Comparison of ENCODE assay signal across 8 cellular contexts in the genomic region with DNA sequence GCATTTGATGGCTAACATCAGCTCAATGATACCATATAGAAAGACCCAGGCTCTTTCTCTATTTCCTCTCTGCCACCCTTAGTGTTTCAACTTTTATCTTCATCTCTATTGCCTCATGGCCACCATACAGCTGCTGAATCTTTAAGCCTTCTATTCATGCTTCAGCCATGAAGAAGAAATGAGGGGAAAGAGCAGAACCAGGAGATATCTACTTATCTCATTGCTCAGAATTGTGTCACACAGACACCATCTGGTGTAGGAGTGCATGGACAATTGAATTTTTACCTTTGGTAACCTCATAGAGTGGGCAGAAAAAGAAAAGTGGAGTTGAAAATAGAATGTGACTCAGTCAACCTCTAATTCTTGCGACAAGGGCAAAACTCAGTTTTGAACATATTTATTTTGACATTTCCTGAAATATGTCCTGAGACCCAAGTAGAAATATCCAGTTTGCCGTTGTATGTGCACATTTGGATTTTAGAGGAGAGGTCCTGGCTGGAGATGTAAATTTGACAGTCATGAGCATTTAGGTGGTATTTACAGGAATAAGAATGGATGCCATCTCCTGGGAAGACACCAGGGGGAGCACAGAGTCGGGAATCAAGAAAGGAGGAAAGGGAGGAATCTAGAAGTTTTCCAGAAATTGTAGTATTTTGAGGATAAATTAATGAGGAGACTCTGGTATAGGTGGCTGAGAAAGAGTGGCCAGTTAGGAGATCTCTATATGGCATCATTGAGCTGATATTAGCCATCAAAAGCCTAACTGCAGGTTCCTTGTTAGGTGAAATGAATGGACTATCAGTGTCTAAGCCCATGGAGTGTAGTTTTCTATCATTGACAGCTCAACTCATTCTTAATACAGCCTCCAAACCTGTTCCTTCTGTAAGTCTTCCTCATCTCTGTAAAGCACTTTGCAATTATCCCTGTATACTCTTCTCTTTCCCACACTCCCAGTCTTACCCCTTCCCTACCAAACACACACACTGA. TPM values are rescaled to one million over a fixed set of nuclear protein-coding genes. Genes with fewer than 3 reads are reported as not detected.
DNase-seq lines count a peak whose midpoint lies in the region; ATAC-seq and TF ChIP-seq lines count a peak whose summit lies in the region.

No MANE protein-coding gene starts in this region.

- no peak overlapping the region for H2AK5ac ChIP-seq in mesenchymal stem cell (ENCODE audit: low read length, severe bottlenecking)

- H3F3A ChIP-seq in Loucy (ENCODE audit: low read depth) = no peaks in the 10 kb centered on the region

- no peak overlapping the region for H3K4ac ChIP-seq in mesenchymal stem cell (ENCODE audit: low read depth in 1 of 2, low read length in 2 of 2)

- no peak overlapping the region for H2BK5ac ChIP-seq in mesenchymal stem cell (ENCODE audit: low read depth, low read length, poor library complexity, severe bottlenecking)

- H3K4me3 Mint-ChIP-seq in activated T-cell treated with anti-CD3 and anti-CD28 coated beads, Interleukin-2, amount 50 U/mL, for 72 hours = no peak overlapping the region

- no peaks in the 10 kb centered on the region for H3K9me3 Mint-ChIP-seq in activated T-cell treated with anti-CD3 and anti-CD28 coated beads, Interleukin-2, amount 50 U/mL, for 72 hours

- H3K27ac Mint-ChIP-seq in activated T-cell treated with anti-CD3 and anti-CD28 coated beads, Interleukin-2, amount 50 U/mL, for 72 hours = no peak overlapping the region

- H4K8ac ChIP-seq in mesenchymal stem cell (ENCODE audit: low read length) = no peak overlapping the region

- H3K9me3 ChIP-seq in Loucy (ENCODE audit: insufficient read depth, low read depth, low read length) = no peaks in the 10 kb centered on the region
- H3K9me3 ChIP-seq in mesenchymal stem cell (ENCODE audit: control insufficient read depth, low read length) = no peaks in the 10 kb centered on the region

- no peaks in the 10 kb centered on the region for H3K79me2 ChIP-seq in Loucy (ENCODE audit: insufficient read depth, low read length)

- H4K91ac ChIP-seq in mesenchymal stem cell (ENCODE audit: low read length) = no peak overlapping the region

- ATAC-seq in GM18907 (IDR thresholded peaks at IDR 0.05; ENCODE audit: unreplicated experiment) (no peak), HG02623 (IDR thresholded peaks at IDR 0.05; ENCODE audit: unreplicated experiment) (no peak)
- ATAC-seq in activated T-cell treated with anti-CD3 and anti-CD28 coated beads, Interleukin-2, amount 50 U/mL, for 72 hours (replicated peaks in 1 of 2) = no peak

- no peak overlapping the region for H2BK15ac ChIP-seq in mesenchymal stem cell (ENCODE audit: low read depth, poor library complexity, severe bottlenecking)

- H3K23ac ChIP-seq in mesenchymal stem cell (ENCODE audit: low read length in 2 of 2) = no peak overlapping the region

- no peaks in the 10 kb centered on the region for H4K20me1 ChIP-seq in Loucy (ENCODE audit: insufficient read depth, low read length, poor library complexity, severe bottlenecking)

- DNase-seq in DMS 273 treated with DMSO at 0.1 percent for 48 hours (lab: John Stamatoyannopoulos, UW) (peak; percentile 3), choroid plexus epithelial cell (ENCODE audit: low read depth) (peak; percentile 64), mesenchymal stem cell (peak; percentile 47), HuH-7.5 (ENCODE audit: low spot score) (no peak)
- DNase-seq in activated T-cell treated with anti-CD3 and anti-CD28 coated beads, Interleukin-2, amount 50 U/mL, for 72 hours = no peak

- peaks cover 7% of the 10 kb centered on the region for H3K4me1 Mint-ChIP-seq in activated T-cell treated with anti-CD3 and anti-CD28 coated beads, Interleukin-2, amount 50 U/mL, for 72 hours (ENCODE audit: low read depth)

- H2AFZ ChIP-seq in Loucy (ENCODE audit: low read length) = no peak overlapping the region
- H2AFZ ChIP-seq in mesenchymal stem cell (ENCODE audit: low read depth, low read length) = no peak overlapping the region

- no peak overlapping the region for H2BK120ac ChIP-seq in mesenchymal stem cell (ENCODE audit: low read depth, low read length)

- 3% methylated on average over 2 of the region's 3 CpGs for WGBS in mesenchymal stem cell

- H3K27me3 ChIP-seq in Loucy (ENCODE audit: insufficient read depth, low read length, poor library complexity, severe bottlenecking) (no peaks in the 10 kb centered on the region), mesenchymal stem cell (ENCODE audit: control insufficient read depth in 1 of 2, insufficient read depth in 1 of 2, low read length in 2 of 2) (peaks cover 0 to 14% of the 10 kb centered on the region in 2 experiments)

- no peak overlapping the region for H3K9ac ChIP-seq in Loucy (ENCODE audit: low read depth, low read length, poor library complexity, severe bottlenecking)
- H3K9ac ChIP-seq in mesenchymal stem cell (ENCODE audit: low read length) = no peak overlapping the region

- H3K4me2 ChIP-seq in Loucy (ENCODE audit: low read depth, low read length, poor library complexity, severe bottlenecking) = no peak overlapping the region
- H3K4me2 ChIP-seq in mesenchymal stem cell (ENCODE audit: low read length, poor library complexity, severe bottlenecking) = no peak overlapping the region

- no peaks in the 10 kb centered on the region for H3K79me1 ChIP-seq in mesenchymal stem cell (replicated peaks; ENCODE audit: low read length, poor library complexity, severe bottlenecking)

- H3K27ac ChIP-seq in mesenchymal stem cell (ENCODE audit: low read length, poor library complexity, severe bottlenecking) = no peak overlapping the region

- H3K18ac ChIP-seq in mesenchymal stem cell (ENCODE audit: low read depth in 1 of 2, low read length in 2 of 2) = no peak overlapping the region

- H3K4me3 ChIP-seq in Loucy (ENCODE audit: low read length, poor library complexity, severe bottlenecking) = no peak overlapping the region
- no peak overlapping the region for H3K4me3 ChIP-seq in choroid plexus epithelial cell (ENCODE audit: low read depth, low read length)
- H3K4me3 ChIP-seq in mesenchymal stem cell (ENCODE audit: insufficient read depth in 1 of 2, low read depth in 1 of 2, low read length in 2 of 2) = no peak overlapping the region

- H3K27me3 Mint-ChIP-seq in activated T-cell treated with anti-CD3 and anti-CD28 coated beads, Interleukin-2, amount 50 U/mL, for 72 hours (ENCODE audit: low read depth) = no peaks in the 10 kb centered on the region

- H2BK12ac ChIP-seq in mesenchymal stem cell (ENCODE audit: low read length in 2 of 2) = no peak overlapping the region

- H3K36me3 ChIP-seq in Loucy (ENCODE audit: insufficient read depth, low read length) (no peaks in the 10 kb centered on the region), mesenchymal stem cell (ENCODE audit: control insufficient read depth in 1 of 2, insufficient read depth in 2 of 2, low read depth in 1 of 2, low read length in 2 of 2) (no peaks in the 10 kb centered on the region)

- H3K14ac ChIP-seq in mesenchymal stem cell (ENCODE audit: low read length in 2 of 2) = no peak overlapping the region

- peak; percentile 75 for TF ChIP-seq CTCF in Loucy (conservative IDR thresholded peaks at IDR 0.05; ENCODE audit: low read length)
- peak; percentile 94 for TF ChIP-seq CTCF in choroid plexus epithelial cell (conservative IDR thresholded peaks at IDR 0.05; ENCODE audit: low read depth, low read length)

- peaks cover 17% of the 10 kb centered on the region for H3K4me1 ChIP-seq in Loucy (ENCODE audit: insufficient read depth, low read length, poor library complexity, severe bottlenecking)
- no peaks in the 10 kb centered on the region for H3K4me1 ChIP-seq in mesenchymal stem cell (ENCODE audit: control insufficient read depth, insufficient read depth, low read depth, low read length)

- no peaks in the 10 kb centered on the region for H3K9me2 ChIP-seq in Loucy (replicated peaks; ENCODE audit: low read depth, low read length)

- no peaks in the 10 kb centered on the region for H3K36me3 Mint-ChIP-seq in activated T-cell treated with anti-CD3 and anti-CD28 coated beads, Interleukin-2, amount 50 U/mL, for 72 hours (ENCODE audit: insufficient read depth in 2 of 2)

RNA-seq across cellular contexts. Expression of gene GAPT, which starts 7.0 kb away (rescaled TPM):
- not detected for polyA plus RNA-seq in mesenchymal stem cell (2013, experiment 1 of 2)
- polyA plus RNA-seq in mesenchymal stem cell (2013, experiment 2 of 2) = not detected
- not detected for total RNA-seq in activated T-cell treated with anti-CD3 and anti-CD28 coated beads, Interleukin-2, amount 50 U/mL, for 72 hours

RNA-seq across cellular contexts. Expression of gene PLK2, which starts 38.4 kb away (rescaled TPM):
- 185 TPM for polyA plus RNA-seq in mesenchymal stem cell (2013, experiment 1 of 2)
- 180 TPM for polyA plus RNA-seq in mesenchymal stem cell (2013, experiment 2 of 2)
- 10 to 100 TPM in 1 of 2 donors, 1 to 10 TPM in 1; 8.3 to 12.8 TPM for total RNA-seq in activated T-cell treated with anti-CD3 and anti-CD28 coated beads, Interleukin-2, amount 50 U/mL, for 72 hours

Comparison
In these comparisons a context has a peak if more than half of its experiments do, and no peak if none do; other contexts are left out.
1. DNase-seq: peak in DMS 273 treated with DMSO at 0.1 percent for 48 hours (single experiment), choroid plexus epithelial cell (single experiment) and mesenchymal stem cell (single experiment); none in HuH-7.5 (single experiment) and activated T-cell treated with anti-CD3 and anti-CD28 coated beads, Interleukin-2, amount 50 U/mL, for 72 hours (0 of 2).